7 cellular contexts compared by ENCODE assay signal in genomic region chr7:132790104-132790503, GRCh38.
"Had no signal": no experiment of that assay in that cellular context is flagged by ENCODE, and none has a peak within 500 bp of the region (broad histone marks: within the 10 kb centered on the region; RNA-seq: fewer than 3 reads in every experiment).

No MANE protein-coding gene starts in this region.

- H3K27ac Mint-ChIP-seq: HFFc6 had no signal

- H3K9me3 Mint-ChIP-seq: IgD-negative memory B cell had no signal

- DNase-seq: GM23248, GOT3, H7, HFFc6 had no signal

- H3K4me3 Mint-ChIP-seq: HFFc6, IgD-negative memory B cell had no signal

- H3K27me3 Mint-ChIP-seq: IgD-negative memory B cell had no signal

- ATAC-seq: HCT116, HepG2 had no signal
